ENCODE assay signal across 22 cellular contexts in genomic region chr2:96181529-96181928, GRCh38. TPM values are rescaled to one million over a fixed set of nuclear protein-coding genes. Genes with fewer than 3 reads are reported as not detected.
"Had no signal": no experiment of that assay in that cellular context is flagged by ENCODE, and none has a peak within 500 bp of the region (broad histone marks: within the 10 kb centered on the region; RNA-seq: fewer than 3 reads in every experiment).

No MANE protein-coding gene starts in this region.

- H3K4me2 ChIP-seq: hepatocyte had no signal

- H3K4me1 ChIP-seq: sigmoid colon had no signal

- H3K9me3 ChIP-seq: neutrophil, right atrium auricular region, sigmoid colon had no signal

- H3K27ac ChIP-seq: hepatocyte, neutrophil, right atrium auricular region, sigmoid colon, skin epidermis had no signal

- H3K27me3 ChIP-seq: dorsolateral prefrontal cortex, hepatocyte, neutrophil, right atrium auricular region, sigmoid colon had no signal

- ATAC-seq: left colon, left ventricle myocardium superior had no signal

- H3K79me2 ChIP-seq: hepatocyte had no signal

- H2AFZ ChIP-seq: hepatocyte had no signal

- H3K4me3 ChIP-seq: dorsolateral prefrontal cortex, hepatocyte, lung, right atrium auricular region, sigmoid colon, skin epidermis had no signal

- DNase-seq: cortex of kidney; dorsolateral prefrontal cortex; effector CD8-positive, alpha-beta T cell; foreskin melanocyte; left colon; left ventricle myocardium superior; mesenchymal stem cell; midbrain; sigmoid colon; stimulated activated CD4-positive, alpha-beta T cell treated with anti-CD3 and anti-CD28 coated beads, Interleukin-2, amount 100 ng/mL, for 24 hours; stimulated activated CD4-positive, alpha-beta T cell treated with anti-CD3 and anti-CD28 coated beads, Interleukin-4, amount 100 ng/mL, for 4 hours; stimulated activated naive CD4-positive, alpha-beta T cell; trophoblast cell had no signal

RNA-seq across cellular contexts. Expression of gene ASTL, which starts 43.2 kb away (rescaled TPM):
- total RNA-seq: hepatocyte, kidney epithelial cell, left ventricle myocardium superior, lung, osteoblast, pulmonary artery endothelial cell, right atrium auricular region, sigmoid colon had no signal
- polyA plus RNA-seq: hepatocyte, neural cell had no signal
